In genomic region chr5:132774896-132775295, GRCh38 we compare ENCODE assay signal across 13 cellular contexts. TPM values are rescaled to one million over a fixed set of nuclear protein-coding genes. Genes with fewer than 3 reads are reported as not detected.
DNase-seq lines count a peak whose midpoint lies in the region; ATAC-seq and TF ChIP-seq lines count a peak whose summit lies in the region.
"Had no signal": no experiment of that assay in that cellular context is flagged by ENCODE, and none has a peak within 500 bp of the region (broad histone marks: within the 10 kb centered on the region; RNA-seq: fewer than 3 reads in every experiment).

No MANE protein-coding gene starts in this region.

- H3K4me2 ChIP-seq in fibroblast of lung (ENCODE audit: extremely low read depth, insufficient read depth, low read length): peak overlapping the region; percentile 86
- no peak overlapping the region for H3K4me2 ChIP-seq in Karpas-422 (ENCODE audit: low read depth, low read length, poor library complexity, severe bottlenecking)

- no peak overlapping the region for H2AFZ ChIP-seq in fibroblast of lung (ENCODE audit: low read length)
- no peak overlapping the region for H2AFZ ChIP-seq in Karpas-422 (ENCODE audit: low read length)

- peak overlapping the region; percentile 74 for H3K4me3 Mint-ChIP-seq in neural crest cell

- H3K27ac Mint-ChIP-seq in neural crest cell (ENCODE audit: unreplicated experiment): no peak overlapping the region
- H3K27ac Mint-ChIP-seq: activated naive CD4-positive, alpha-beta T cell treated with anti-CD3 and anti-CD28 coated beads, Interleukin-2, amount 50 U/mL, for 72 hours had no signal

- H3K9ac ChIP-seq in fibroblast of lung (ENCODE audit: insufficient read depth, low read length) (no peak overlapping the region), Karpas-422 (ENCODE audit: low read length) (no peak overlapping the region)

- no peak for DNase-seq in ascending aorta (ENCODE audit: low spot score in 2 of 2)
- no peak for DNase-seq in fibroblast of lung (ENCODE audit: low read depth in 2 of 2)
- no peak for DNase-seq in neural crest cell (ENCODE audit: low read depth, low spot score)
- DNase-seq in tibial artery: peak in 1 of 2 donors; percentile 71
- DNase-seq in COLO668 (lab: John Stamatoyannopoulos, UW; ENCODE audit: unreplicated experiment): no peak
- no peak for DNase-seq in Karpas-422
- DNase-seq: HCEC 1CT, NCI-H1092, SJCRH30 had no signal

- H3K9me2 ChIP-seq in Karpas-422 (replicated peaks; ENCODE audit: insufficient read depth, low read length): no peaks in the 10 kb centered on the region

- H3K36me3 ChIP-seq in ascending aorta (no peaks in the 10 kb centered on the region), fibroblast of lung (ENCODE audit: control insufficient read depth, insufficient read depth, low read length) (no peaks in the 10 kb centered on the region), tibial artery (no peaks in the 10 kb centered on the region), Karpas-422 (ENCODE audit: insufficient read depth, low read length) (no peaks in the 10 kb centered on the region)
- H3K36me3 ChIP-seq: neutrophil, SJCRH30 had no signal

- no peak for ATAC-seq in HG03565 (IDR thresholded peaks at IDR 0.05; ENCODE audit: unreplicated experiment)
- ATAC-seq: activated naive CD4-positive, alpha-beta T cell treated with anti-CD3 and anti-CD28 coated beads, Interleukin-2, amount 50 U/mL, for 72 hours had no signal

- peaks cover 19% of the 10 kb centered on the region for H3K27me3 Mint-ChIP-seq in neural crest cell (ENCODE audit: low read depth)

- no peaks in the 10 kb centered on the region for H3K36me3 Mint-ChIP-seq in neural crest cell (ENCODE audit: low read depth)
- H3K36me3 Mint-ChIP-seq: activated naive CD4-positive, alpha-beta T cell treated with anti-CD3 and anti-CD28 coated beads, Interleukin-2, amount 50 U/mL, for 72 hours had no signal

- H3K79me2 ChIP-seq in fibroblast of lung (ENCODE audit: control insufficient read depth, insufficient read depth, low read length) (peaks cover 46% of the 10 kb centered on the region), Karpas-422 (ENCODE audit: low read length) (no peaks in the 10 kb centered on the region)

- H3K9me3 ChIP-seq in ascending aorta (no peaks in the 10 kb centered on the region), fibroblast of lung (ENCODE audit: control insufficient read depth, insufficient read depth, low read depth, low read length) (no peaks in the 10 kb centered on the region), tibial artery (no peaks in the 10 kb centered on the region), Karpas-422 (ENCODE audit: low read length) (no peaks in the 10 kb centered on the region)
- H3K9me3 ChIP-seq: neutrophil, SJCRH30 had no signal

- intact Hi-C loops in ascending aorta (cut with DNase I) (loop anchor here (5.0 kb wide), 2 partner anchors 37 to 38 kb away; partner anchors contain the start of genes KIF3A and SOWAHA), tibial artery (cut with DNase I; ENCODE audit: low total_unique reads) (no loop called here)

- peaks cover 32% of the 10 kb centered on the region for H3K4me1 Mint-ChIP-seq in neural crest cell

- H3K4me1 ChIP-seq in ascending aorta (peaks cover 24 to 46% of the 10 kb centered on the region in 2 donors), fibroblast of lung (ENCODE audit: control insufficient read depth, extremely low read depth, insufficient read depth, low read length) (peaks cover 23% of the 10 kb centered on the region), tibial artery (peaks cover 0 to 76% (median 59%) of the 10 kb centered on the region in 4 donors), Karpas-422 (ENCODE audit: low read length) (peaks cover 4% of the 10 kb centered on the region; the same call in 1 of the 2 replicates)

- no peaks in the 10 kb centered on the region for H3K9me3 Mint-ChIP-seq in neural crest cell
- H3K9me3 Mint-ChIP-seq: activated naive CD4-positive, alpha-beta T cell treated with anti-CD3 and anti-CD28 coated beads, Interleukin-2, amount 50 U/mL, for 72 hours had no signal

- H4K20me1 ChIP-seq in fibroblast of lung (ENCODE audit: control insufficient read depth, extremely low read depth, insufficient read depth, low read length) (no peaks in the 10 kb centered on the region), Karpas-422 (ENCODE audit: insufficient read depth, low read depth, low read length) (no peaks in the 10 kb centered on the region)

- no peaks in the 10 kb centered on the region for H3K27me3 ChIP-seq in ascending aorta
- H3K27me3 ChIP-seq in fibroblast of lung (ENCODE audit: control insufficient read depth, insufficient read depth, low read length): no peaks in the 10 kb centered on the region
- no peaks in the 10 kb centered on the region for H3K27me3 ChIP-seq in tibial artery
- H3K27me3 ChIP-seq in Karpas-422 (ENCODE audit: low read length): no peaks in the 10 kb centered on the region; the same call in 1 of the 2 replicates

- TF ChIP-seq CTCF in ascending aorta (IDR thresholded peaks at IDR 0.05) (no peak), fibroblast of lung (conservative IDR thresholded peaks at IDR 0.05 in 1 of 2, IDR thresholded peaks at IDR 0.05 in 1 of 2; ENCODE audit: low read depth in 1 of 2, low read length in 2 of 2) (no peak), neural crest cell (conservative IDR thresholded peaks at IDR 0.05) (no peak), tibial artery (IDR thresholded peaks at IDR 0.05) (no peak)

- H3K27ac ChIP-seq in ascending aorta (peak overlapping the region; percentile 87 to 96), fibroblast of lung (ENCODE audit: insufficient read depth, low read length) (no peak overlapping the region), tibial artery (peak overlapping the region; percentile 85 to 98), Karpas-422 (ENCODE audit: low read length) (no peak overlapping the region)
- H3K27ac ChIP-seq: neutrophil, SJCRH30 had no signal

- H3K4me3 ChIP-seq in ascending aorta (peak overlapping the region in 1 of 2 donors; percentile 66), fibroblast of lung (replicated peaks in 1 of 4; ENCODE audit: control extremely low read depth in 1 of 4, insufficient read depth in 1 of 4, low read depth in 3 of 4, low read length in 4 of 4) (peak overlapping the region in 1 of 4 experiments; percentile 78), tibial artery (no peak overlapping the region), Karpas-422 (ENCODE audit: low read length) (no peak overlapping the region)
- H3K4me3 ChIP-seq: SJCRH30 had no signal

RNA-seq across cellular contexts. Expression of gene SEPTIN8, which starts 2.1 kb away (rescaled TPM):
- 113 TPM for total RNA-seq in ascending aorta
- total RNA-seq in fibroblast of lung: 50.3 and 64.2 TPM in 2 replicates
- polyA plus RNA-seq in fibroblast of lung: 62.1 and 71.1 TPM in 2 replicates
- 46.2 and 52.5 TPM in 2 replicates for polyA plus RNA-seq in fibroblast of lung (2012)
- 38.9 and 78.1 TPM in 2 replicates for polyA minus RNA-seq in fibroblast of lung (ENCODE audit: low replicate concordance)
- 71.1 and 71.4 TPM in 2 replicates for total RNA-seq in neural crest cell
- total RNA-seq in Karpas-422 (2014; rRNA removed; shearing (Covaris generic); ENCODE audit: low replicate concordance): 4.1 and 7.0 TPM in 2 replicates

RNA-seq across cellular contexts. Expression of gene CCNI2, which starts 27.7 kb away (rescaled TPM):
- total RNA-seq in ascending aorta (not detected), fibroblast of lung (under 0.01 TPM in 1 of 2 replicates, not detected in the other), neural crest cell (not detected in 2 replicates)
- polyA plus RNA-seq in fibroblast of lung: not detected in 2 replicates
- 0.89 and 0.99 TPM in 2 replicates for polyA plus RNA-seq in fibroblast of lung (2012)
- not detected in 2 replicates for polyA minus RNA-seq in fibroblast of lung (ENCODE audit: low replicate concordance)
- total RNA-seq in Karpas-422 (2014; rRNA removed; shearing (Covaris generic); ENCODE audit: low replicate concordance): 0.15 TPM in 1 of 2 replicates, not detected in the other
- total RNA-seq: SJCRH30 had no signal

RNA-seq across cellular contexts. Expression of gene KIF3A, which starts 37.5 kb away (rescaled TPM):
- total RNA-seq in ascending aorta: 4.4 TPM
- total RNA-seq in fibroblast of lung: 10.5 and 11.2 TPM in 2 replicates
- polyA plus RNA-seq in fibroblast of lung: 7.3 and 8.8 TPM in 2 replicates
- polyA plus RNA-seq in fibroblast of lung (2012): 5.8 and 6.3 TPM in 2 replicates
- 1.1 and 1.3 TPM in 2 replicates for polyA minus RNA-seq in fibroblast of lung (ENCODE audit: low replicate concordance)
- 22.6 and 23.8 TPM in 2 replicates for total RNA-seq in neural crest cell
- total RNA-seq in Karpas-422 (2014; rRNA removed; shearing (Covaris generic); ENCODE audit: low replicate concordance): 17.6 and 23.1 TPM in 2 replicates

RNA-seq across cellular contexts. Expression of gene SOWAHA, which starts 38.2 kb away (rescaled TPM):
- total RNA-seq in ascending aorta (not detected), fibroblast of lung (0.17 and 0.26 TPM in 2 replicates), neural crest cell (not detected in 2 replicates)
- 0.02 and 0.03 TPM in 2 replicates for polyA plus RNA-seq in fibroblast of lung
- not detected in 2 replicates for polyA plus RNA-seq in fibroblast of lung (2012)
- polyA minus RNA-seq in fibroblast of lung (ENCODE audit: low replicate concordance): not detected in 2 replicates
- total RNA-seq in Karpas-422 (2014; rRNA removed; shearing (Covaris generic); ENCODE audit: low replicate concordance): not detected in 2 replicates
- total RNA-seq: activated naive CD4-positive, alpha-beta T cell treated with anti-CD3 and anti-CD28 coated beads, Interleukin-2, amount 50 U/mL, for 72 hours; dermis microvascular lymphatic vessel endothelial cell had no signal

RNA-seq across cellular contexts. Expression of gene SHROOM1, which starts 55.6 kb away (rescaled TPM):
- total RNA-seq in ascending aorta (49.4 TPM), fibroblast of lung (4.1 and 6.1 TPM in 2 replicates), neural crest cell (5.7 and 6.5 TPM in 2 replicates)
- 2.9 and 6.2 TPM in 2 replicates for polyA plus RNA-seq in fibroblast of lung
- polyA plus RNA-seq in fibroblast of lung (2012): 5.4 and 6.7 TPM in 2 replicates
- 4.2 and 6.3 TPM in 2 replicates for polyA minus RNA-seq in fibroblast of lung (ENCODE audit: low replicate concordance)
- 1.6 and 1.8 TPM in 2 replicates for total RNA-seq in Karpas-422 (2014; rRNA removed; shearing (Covaris generic); ENCODE audit: low replicate concordance)

Comparison
In these comparisons a context has a peak if more than half of its experiments do, and no peak if none do; other contexts are left out.
1. H3K27ac ChIP-seq: peak in ascending aorta (2 of 2) and tibial artery (2 of 2); none in fibroblast of lung (single experiment) and Karpas-422 (single experiment).